In genomic region chr19:16091546-16092475, GRCh38 we compare ENCODE assay signal across 15 cellular contexts. TPM values are rescaled to one million over a fixed set of nuclear protein-coding genes. Genes with fewer than 3 reads are reported as not detected.
DNase-seq lines count a peak whose midpoint lies in the region; ATAC-seq and TF ChIP-seq lines count a peak whose summit lies in the region.
"Had no signal": no experiment of that assay in that cellular context is flagged by ENCODE, and none has a peak within 500 bp of the region (broad histone marks: within the 10 kb centered on the region; RNA-seq: fewer than 3 reads in every experiment).

No MANE protein-coding gene starts in this region.

- CTCF ChIA-PET in activated CD4-positive, alpha-beta memory T cell treated with anti-CD3 and anti-CD28 coated beads, Interleukin-2, amount 10 ng/mL, durations not matched to agents 7 days and 5 days (lab: Charles Lee): interaction anchor here (0.7 to 1.7 kb wide), 4 partner anchors 19 to 50 kb away, joined by 3 to 6 read pairs (median 3); no protein-coding TSS in a partner anchor

- H3K27me3 Mint-ChIP-seq in activated T-cell treated with anti-CD3 and anti-CD28 coated beads, Interleukin-2, amount 50 U/mL, for 24 hours: no peaks in the 10 kb centered on the region
- H3K27me3 Mint-ChIP-seq in activated CD4-positive, alpha-beta memory T cell treated with anti-CD3 and anti-CD28 coated beads, Interleukin-2, amount 10 ng/mL, durations not matched to agents 7 days and 5 days: no peaks in the 10 kb centered on the region
- H3K27me3 Mint-ChIP-seq in memory B cell (no peaks in the 10 kb centered on the region), type B pancreatic cell (no peaks in the 10 kb centered on the region)

- no peak for ATAC-seq in memory B cell (ENCODE audit: low read depth)

- H3K9me3 Mint-ChIP-seq in activated T-cell treated with anti-CD3 and anti-CD28 coated beads, Interleukin-2, amount 50 U/mL, for 24 hours: no peaks in the 10 kb centered on the region
- no peaks in the 10 kb centered on the region for H3K9me3 Mint-ChIP-seq in activated CD4-positive, alpha-beta memory T cell treated with anti-CD3 and anti-CD28 coated beads, Interleukin-2, amount 10 ng/mL, durations not matched to agents 7 days and 5 days
- H3K9me3 Mint-ChIP-seq in memory B cell (no peaks in the 10 kb centered on the region), type B pancreatic cell (no peaks in the 10 kb centered on the region)

- H3K4me3 Mint-ChIP-seq in activated T-cell treated with anti-CD3 and anti-CD28 coated beads, Interleukin-2, amount 50 U/mL, for 24 hours: no peak overlapping the region
- H3K4me3 Mint-ChIP-seq in activated CD4-positive, alpha-beta memory T cell treated with anti-CD3 and anti-CD28 coated beads, Interleukin-2, amount 10 ng/mL, durations not matched to agents 7 days and 5 days: no peak overlapping the region
- no peak overlapping the region for H3K4me3 Mint-ChIP-seq in memory B cell
- no peak overlapping the region for H3K4me3 Mint-ChIP-seq in type B pancreatic cell

- peaks cover 98% of the 10 kb centered on the region for H3K36me3 Mint-ChIP-seq in activated T-cell treated with anti-CD3 and anti-CD28 coated beads, Interleukin-2, amount 50 U/mL, for 24 hours (ENCODE audit: low read depth)
- peaks cover 87% of the 10 kb centered on the region for H3K36me3 Mint-ChIP-seq in activated CD4-positive, alpha-beta memory T cell treated with anti-CD3 and anti-CD28 coated beads, Interleukin-2, amount 10 ng/mL, durations not matched to agents 7 days and 5 days (ENCODE audit: low read depth)
- H3K36me3 Mint-ChIP-seq in memory B cell (peaks cover 38% of the 10 kb centered on the region), type B pancreatic cell (peaks cover 55% of the 10 kb centered on the region)

- POLR2A ChIA-PET in activated CD4-positive, alpha-beta memory T cell treated with anti-CD3 and anti-CD28 coated beads, Interleukin-2, amount 10 ng/mL, durations not matched to agents 7 days and 5 days (lab: Charles Lee): interaction anchor here (1.0 to 19.4 kb wide), 6 partner anchors 8 to 17 kb away, joined by 4 to 322 read pairs (median 6); partner anchors contain the start of gene TPM4

- TF ChIP-seq CTCF in type B pancreatic cell (conservative IDR thresholded peaks at IDR 0.05): no peak

- H3K27ac Mint-ChIP-seq in activated T-cell treated with anti-CD3 and anti-CD28 coated beads, Interleukin-2, amount 50 U/mL, for 24 hours: peak overlapping the region; percentile 28
- peak overlapping the region; percentile 35 for H3K27ac Mint-ChIP-seq in activated CD4-positive, alpha-beta memory T cell treated with anti-CD3 and anti-CD28 coated beads, Interleukin-2, amount 10 ng/mL, durations not matched to agents 7 days and 5 days
- H3K27ac Mint-ChIP-seq in memory B cell: peak overlapping the region; percentile 35
- peak overlapping the region; percentile 97 for H3K27ac Mint-ChIP-seq in type B pancreatic cell

- no peak for DNase-seq in activated T-cell treated with anti-CD3 and anti-CD28 coated beads, Interleukin-2, amount 50 U/mL, for 24 hours
- DNase-seq in activated T-cell treated with anti-CD3 and anti-CD28 coated beads, Interleukin-2, amount 50 U/mL, for 1 hour: no peak
- DNase-seq in activated CD4-positive, alpha-beta memory T cell treated with anti-CD3 and anti-CD28 coated beads, Interleukin-2, amount 10 ng/mL, durations not matched to agents 7 days and 5 days: no peak
- DNase-seq in memory B cell (ENCODE audit: low spot score in 2 of 2) (no peak), type B pancreatic cell (ENCODE audit: extremely low spot score, unreplicated experiment) (no peak), SKM-1 (lab: John Stamatoyannopoulos, UW; ENCODE audit: unreplicated experiment) (no peak), T1000 (lab: John Stamatoyannopoulos, UW) (no peak)
- no peak for DNase-seq in activated CD4-positive, CD25-positive, alpha-beta regulatory T cell treated with anti-CD3 and anti-CD28 coated beads, Interleukin-2, amount 50 U/mL, for 72 hours
- DNase-seq: Calu3, foreskin melanocyte, left ventricle myocardium inferior, NCI-H1694 treated with DMSO at 0.1 percent for 48 hours, NCI-H345, SHP77 treated with DMSO at 0.1 percent for 48 hours, spleen had no signal

- H3K4me1 Mint-ChIP-seq in activated T-cell treated with anti-CD3 and anti-CD28 coated beads, Interleukin-2, amount 50 U/mL, for 24 hours (ENCODE audit: low read depth): peaks cover 39% of the 10 kb centered on the region
- H3K4me1 Mint-ChIP-seq in activated CD4-positive, alpha-beta memory T cell treated with anti-CD3 and anti-CD28 coated beads, Interleukin-2, amount 10 ng/mL, durations not matched to agents 7 days and 5 days: peaks cover 58% of the 10 kb centered on the region
- H3K4me1 Mint-ChIP-seq in memory B cell: peaks cover 4% of the 10 kb centered on the region
- peaks cover 16% of the 10 kb centered on the region for H3K4me1 Mint-ChIP-seq in type B pancreatic cell (ENCODE audit: unreplicated experiment)

RNA-seq across cellular contexts. Expression of gene TPM4, which starts 15.5 kb away (rescaled TPM):
- 100 to 1,000 TPM; 592 to 611 TPM for total RNA-seq in activated CD4-positive, alpha-beta memory T cell treated with anti-CD3 and anti-CD28 coated beads, Interleukin-2, amount 10 ng/mL, durations not matched to agents 7 days and 5 days
- total RNA-seq in type B pancreatic cell (ENCODE audit: low replicate concordance): 425 and 472 TPM in 2 replicates

RNA-seq across cellular contexts. Expression of gene RAB8A, which starts 19.9 kb away (rescaled TPM):
- total RNA-seq in activated CD4-positive, alpha-beta memory T cell treated with anti-CD3 and anti-CD28 coated beads, Interleukin-2, amount 10 ng/mL, durations not matched to agents 7 days and 5 days: 100 to 1,000 TPM; 141 to 147 TPM
- total RNA-seq in type B pancreatic cell (ENCODE audit: low replicate concordance): 86.9 and 98.7 TPM in 2 replicates

RNA-seq across cellular contexts. Expression of gene HSH2D, which starts 51.7 kb away (rescaled TPM):
- 100 to 1,000 TPM; 101 to 110 TPM for total RNA-seq in activated CD4-positive, alpha-beta memory T cell treated with anti-CD3 and anti-CD28 coated beads, Interleukin-2, amount 10 ng/mL, durations not matched to agents 7 days and 5 days
- total RNA-seq in type B pancreatic cell (ENCODE audit: low replicate concordance): 0.68 and 1.5 TPM in 2 replicates

Comparison
In these comparisons a context has a peak if more than half of its experiments do, and no peak if none do; other contexts are left out.
1. H3K27ac Mint-ChIP-seq: peak in every context shown above with its lines; median percentile 97 in type B pancreatic cell; 35 in activated CD4-positive, alpha-beta memory T cell treated with anti-CD3 and anti-CD28 coated beads, Interleukin-2, amount 10 ng/mL, durations not matched to agents 7 days and 5 days; 35 in memory B cell; 28 in activated T-cell treated with anti-CD3 and anti-CD28 coated beads, Interleukin-2, amount 50 U/mL, for 24 hours.
2. RNA of gene HSH2D, which starts 51.7 kb away (total RNA-seq): 101 to 110 TPM in activated CD4-positive, alpha-beta memory T cell treated with anti-CD3 and anti-CD28 coated beads, Interleukin-2, amount 10 ng/mL, durations not matched to agents 7 days and 5 days; 0.68 to 1.5 TPM in type B pancreatic cell; every median in the first group is over 10 times any median in the second.